Comparison of ENCODE assay signal across 17 cellular contexts in genomic region chr15:30997270-30997669, GRCh38.
"Had no signal": no experiment of that assay in that cellular context is flagged by ENCODE, and none has a peak within 500 bp of the region (broad histone marks: within the 10 kb centered on the region; RNA-seq: fewer than 3 reads in every experiment).

No MANE protein-coding gene starts in this region.

- ATAC-seq: body of pancreas, gastroesophageal sphincter, heart left ventricle, left ventricle myocardium superior had no signal

- H3K27ac ChIP-seq: body of pancreas, dorsolateral prefrontal cortex, gastroesophageal sphincter, heart left ventricle, thyroid gland had no signal

- H3K36me3 ChIP-seq: gastroesophageal sphincter, heart left ventricle, thyroid gland had no signal

- DNase-seq: activated B cell treated with CpG ODN at 0.5 μM for 24 hours; activated CD4-positive, alpha-beta memory T cell treated with anti-CD3 and anti-CD28 coated beads, Interleukin-2, amount 10 ng/mL, durations not matched to agents 7 days and 5 days; activated CD4-positive, alpha-beta T cell treated with anti-CD3 and anti-CD28 coated beads for 4 hours; activated naive CD4-positive, alpha-beta T cell treated with anti-CD3 and anti-CD28 coated beads for 36 hours; activated T-cell treated with anti-CD3 and anti-CD28 coated beads, Interleukin-2, amount 50 U/mL, for 24 hours; body of pancreas; central memory CD4-positive, alpha-beta T cell; dorsolateral prefrontal cortex; heart left ventricle; immature natural killer cell; left ventricle myocardium superior; naive B cell; retina; stimulated activated CD4-positive, alpha-beta T cell treated with anti-CD3 and anti-CD28 coated beads, Interleukin-2, amount 100 ng/mL, for 24 hours; stimulated activated naive CD4-positive, alpha-beta T cell treated with Interleukin-2 at 50 U/mL for 16 hours; thyroid gland had no signal

- H3K4me3 ChIP-seq: body of pancreas, dorsolateral prefrontal cortex, gastroesophageal sphincter, heart left ventricle, thyroid gland had no signal

- H3K27me3 ChIP-seq: body of pancreas, dorsolateral prefrontal cortex, heart left ventricle, thyroid gland had no signal

- H3K9me3 ChIP-seq: body of pancreas, heart left ventricle, thyroid gland had no signal
